ENCODE assay signal across 8 cellular contexts in the genomic region with DNA sequence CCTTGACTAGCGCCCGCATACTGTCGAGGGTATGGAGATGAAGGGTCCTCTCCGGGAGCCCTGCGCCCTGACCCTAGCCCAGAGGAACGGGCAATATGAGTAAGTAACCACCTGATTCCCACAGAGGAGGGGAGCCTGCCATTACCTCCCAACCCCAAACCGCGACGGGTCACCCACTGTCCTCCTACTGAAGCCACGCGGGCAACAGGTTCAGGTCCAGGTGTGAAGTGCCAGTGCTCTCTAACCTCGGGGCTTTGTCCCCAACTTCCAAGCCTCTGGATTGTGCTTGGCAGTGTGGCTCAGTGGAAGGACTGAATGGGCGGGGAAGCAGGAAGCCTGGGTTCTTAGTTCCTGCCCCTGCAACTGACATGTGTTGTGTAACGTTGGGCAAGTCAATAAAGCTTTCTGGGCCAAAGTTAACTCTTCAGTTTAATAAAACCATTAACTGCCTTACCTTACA. TPM values are rescaled to one million over a fixed set of nuclear protein-coding genes. Genes with fewer than 3 reads are reported as not detected.
DNase-seq lines count a peak whose midpoint lies in the region; ATAC-seq and TF ChIP-seq lines count a peak whose summit lies in the region.

No MANE protein-coding gene starts in this region.

- peak; percentile 42 for ATAC-seq in GM18907 (IDR thresholded peaks at IDR 0.05; ENCODE audit: unreplicated experiment)

- no peaks in the 10 kb centered on the region for H3K9me3 Mint-ChIP-seq in activated CD4-positive, alpha-beta memory T cell treated with anti-CD3 and anti-CD28 coated beads, Interleukin-2, amount 10 ng/mL, durations not matched to agents 7 days and 5 days

- BruUV-seq in A673 (replicated peaks; lab: Mats Ljungman, UMichigan), result no TSS peak

- intact Hi-C loops in A673 (cut with micrococcal nuclease; ENCODE audit: unreplicated experiment), result no loop called here

- POLR2A ChIA-PET in A673 (lab: Charles Lee; ENCODE audit: low non-redundant PET), result no interaction called here
- POLR2A ChIA-PET in activated CD4-positive, alpha-beta memory T cell treated with anti-CD3 and anti-CD28 coated beads, Interleukin-2, amount 10 ng/mL, durations not matched to agents 7 days and 5 days (lab: Charles Lee), result no interaction called here

- H3K4me1 ChIP-seq in A673 (ENCODE audit: insufficient read depth, low read length, poor library complexity, severe bottlenecking), result no peaks in the 10 kb centered on the region
- H3K4me1 ChIP-seq in rectal smooth muscle tissue (ENCODE audit: control insufficient read depth, insufficient read depth, low read length), result no peaks in the 10 kb centered on the region

- TF ChIP-seq CTCF in A673 (conservative IDR thresholded peaks at IDR 0.05; ENCODE audit: low read depth, low read length), result no peak
- no peak for TF ChIP-seq CTCF in HL-60 (IDR thresholded peaks at IDR 0.05; ENCODE audit: insufficient read depth, low read length)

- no peak overlapping the region for H3K27ac Mint-ChIP-seq in activated CD4-positive, alpha-beta memory T cell treated with anti-CD3 and anti-CD28 coated beads, Interleukin-2, amount 10 ng/mL, durations not matched to agents 7 days and 5 days

- H3K9me3 ChIP-seq in A673 (ENCODE audit: low read depth, low read length, poor library complexity, severe bottlenecking), result no peaks in the 10 kb centered on the region

- no peaks in the 10 kb centered on the region for H3K36me3 Mint-ChIP-seq in activated CD4-positive, alpha-beta memory T cell treated with anti-CD3 and anti-CD28 coated beads, Interleukin-2, amount 10 ng/mL, durations not matched to agents 7 days and 5 days (ENCODE audit: low read depth)

- H3K27me3 Mint-ChIP-seq in activated CD4-positive, alpha-beta memory T cell treated with anti-CD3 and anti-CD28 coated beads, Interleukin-2, amount 10 ng/mL, durations not matched to agents 7 days and 5 days, result peaks cover 10% of the 10 kb centered on the region

- no peak overlapping the region for H3K9ac ChIP-seq in rectal smooth muscle tissue (ENCODE audit: low read length)

- H3K4me3 ChIP-seq in A673 (ENCODE audit: low read depth, low read length, poor library complexity, severe bottlenecking), result peak overlapping the region; percentile 74
- H3K4me3 ChIP-seq in HL-60 (replicated peaks; ENCODE audit: insufficient read depth, low read length), result peak overlapping the region; percentile 62
- peak overlapping the region; percentile 78 for H3K4me3 ChIP-seq in rectal smooth muscle tissue (ENCODE audit: low read length)

- CTCF ChIA-PET in A673 (lab: Charles Lee), result no interaction called here
- CTCF ChIA-PET in activated CD4-positive, alpha-beta memory T cell treated with anti-CD3 and anti-CD28 coated beads, Interleukin-2, amount 10 ng/mL, durations not matched to agents 7 days and 5 days (lab: Charles Lee), result no interaction called here

- H3K36me3 ChIP-seq in A673 (ENCODE audit: insufficient read depth, low read length, poor library complexity, severe bottlenecking), result no peaks in the 10 kb centered on the region
- no peaks in the 10 kb centered on the region for H3K36me3 ChIP-seq in rectal smooth muscle tissue (ENCODE audit: control insufficient read depth, insufficient read depth, low read length)

- peak overlapping the region; percentile 47 for H3K4me3 Mint-ChIP-seq in activated CD4-positive, alpha-beta memory T cell treated with anti-CD3 and anti-CD28 coated beads, Interleukin-2, amount 10 ng/mL, durations not matched to agents 7 days and 5 days

- H3K27ac ChIP-seq in A673 (ENCODE audit: low read depth, low read length, poor library complexity, severe bottlenecking) (no peak overlapping the region), HL-60 (replicated peaks) (peak overlapping the region; percentile 70), rectal smooth muscle tissue (ENCODE audit: low read depth, low read length) (peak overlapping the region; percentile 65)

- DNase-seq in A673 (ENCODE audit: low spot score) (no peak), HL-60 (ENCODE audit: low read depth in 1 of 2, low spot score in 1 of 2) (peak; percentile 35 to 54), germinal center (ENCODE audit: low spot score) (peak; percentile 3), NCI-H2029 (lab: John Stamatoyannopoulos, UW) (no peak), OCI-M2 (lab: John Stamatoyannopoulos, UW; ENCODE audit: unreplicated experiment) (no peak)
- DNase-seq in activated CD4-positive, alpha-beta memory T cell treated with anti-CD3 and anti-CD28 coated beads, Interleukin-2, amount 10 ng/mL, durations not matched to agents 7 days and 5 days, result peak; percentile 15

- no peaks in the 10 kb centered on the region for H3K27me3 ChIP-seq in A673 (replicated peaks; ENCODE audit: insufficient read depth, low read depth, low read length, poor library complexity)
- no peaks in the 10 kb centered on the region for H3K27me3 ChIP-seq in HL-60 (ENCODE audit: insufficient read depth, poor library complexity, severe bottlenecking)
- H3K27me3 ChIP-seq in rectal smooth muscle tissue (ENCODE audit: control insufficient read depth, insufficient read depth, low read length), result peaks cover 2% of the 10 kb centered on the region

- peaks cover 2% of the 10 kb centered on the region for H3K4me1 Mint-ChIP-seq in activated CD4-positive, alpha-beta memory T cell treated with anti-CD3 and anti-CD28 coated beads, Interleukin-2, amount 10 ng/mL, durations not matched to agents 7 days and 5 days

RNA-seq across cellular contexts. Expression of a gene that starts 0.7 kb away (rescaled TPM):
- 25.4 and 27.8 TPM in 2 replicates for total RNA-seq in A673 (2021)
- 1 to 10 TPM; 1.9 to 2.1 TPM for total RNA-seq in activated CD4-positive, alpha-beta memory T cell treated with anti-CD3 and anti-CD28 coated beads, Interleukin-2, amount 10 ng/mL, durations not matched to agents 7 days and 5 days

RNA-seq across cellular contexts. Expression of a gene that starts 17.5 kb away (rescaled TPM):
- 56.9 and 61.2 TPM in 2 replicates for total RNA-seq in A673 (2021)
- total RNA-seq in activated CD4-positive, alpha-beta memory T cell treated with anti-CD3 and anti-CD28 coated beads, Interleukin-2, amount 10 ng/mL, durations not matched to agents 7 days and 5 days, result not detected

Comparison
In these comparisons a context has a peak if more than half of its experiments do, and no peak if none do; other contexts are left out.
1. DNase-seq: peak in HL-60 (2 of 2), activated CD4-positive, alpha-beta memory T cell treated with anti-CD3 and anti-CD28 coated beads, Interleukin-2, amount 10 ng/mL, durations not matched to agents 7 days and 5 days (single experiment) and germinal center (single experiment); none in A673 (single experiment), NCI-H2029 (single experiment) and OCI-M2 (single experiment).
2. RNA of a gene that starts 17.5 kb away (total RNA-seq): 56.9 to 61.2 TPM in A673; not detected in activated CD4-positive, alpha-beta memory T cell treated with anti-CD3 and anti-CD28 coated beads, Interleukin-2, amount 10 ng/mL, durations not matched to agents 7 days and 5 days; every median in the first group is over 10 times any median in the second.
3. Peak in every context shown above with its lines, with median percentiles within 50 percentile points of each other: H3K4me3 ChIP-seq.